Comparison of ENCODE assay signal across 8 cellular contexts in the genomic region with DNA sequence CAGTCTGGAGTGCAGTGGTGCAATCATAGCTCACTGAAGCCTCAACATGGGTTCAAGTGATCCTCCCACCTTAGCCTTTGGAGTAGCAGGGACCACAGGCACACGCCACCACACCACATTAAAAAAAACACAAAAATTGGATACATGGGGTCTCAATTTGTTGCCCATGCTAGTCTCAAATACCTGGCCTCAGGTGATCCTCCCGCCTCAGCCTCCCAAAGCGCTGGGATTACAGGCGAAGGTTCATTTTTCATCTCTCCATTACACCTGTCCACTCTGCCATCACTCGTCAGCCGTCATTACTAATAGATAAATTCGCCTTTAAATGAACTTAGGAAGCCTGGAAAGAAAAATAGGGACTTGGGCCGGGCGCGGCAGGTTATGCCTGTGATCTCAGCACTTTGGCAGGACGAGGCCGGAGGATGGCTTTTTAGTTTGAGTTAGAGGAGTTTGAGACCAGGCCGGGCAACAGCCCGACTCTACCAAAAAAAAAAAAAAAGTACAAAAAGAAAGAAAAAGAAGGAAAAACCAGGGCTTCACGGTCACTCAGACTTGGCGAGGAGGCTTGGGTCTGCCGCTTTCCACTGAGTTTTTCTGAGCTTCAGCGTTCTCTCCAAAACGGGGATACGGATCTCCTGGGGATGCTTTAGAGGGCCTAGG. TPM values are rescaled to one million over a fixed set of nuclear protein-coding genes. Genes with fewer than 3 reads are reported as not detected.
DNase-seq lines count a peak whose midpoint lies in the region; ATAC-seq and TF ChIP-seq lines count a peak whose summit lies in the region.

No MANE protein-coding gene starts in this region.

- CTCF ChIA-PET in AG04449 (lab: Yijun Ruan, JAX), result interaction anchor here (0.9 to 4.3 kb wide), 4 partner anchors 30 to 92 kb away, joined by 3 to 17 read pairs (median 4); no protein-coding TSS in a partner anchor

- POLR2A ChIA-PET in AG04449 (lab: Yijun Ruan, JAX), result interaction anchor here (0.6 to 2.3 kb wide), 6 partner anchors 9 to 90 kb away, joined by 3 to 23 read pairs (median 6); partner anchors contain the start of genes PLEKHG2, RPS16 and TIMM50

- no peak for DNase-seq in AG04449 (ENCODE audit: low read depth, low spot score)
- DNase-seq in breast epithelium (ENCODE audit: low spot score in 2 of 2), result no peak
- DNase-seq in right lobe of liver, result no peak
- DNase-seq in upper lobe of right lung, result no peak
- DNase-seq in NCI-H524 (lab: John Stamatoyannopoulos, UW), result no peak

- H3K4me3 ChIP-seq in AG04449 (ENCODE audit: low read depth, low read length) (peak overlapping the region; percentile 99), HUES64 (ENCODE audit: low read length) (peak overlapping the region; percentile 94), breast epithelium (peak overlapping the region; percentile 84 to 98 (median 88)), right lobe of liver (peak overlapping the region; percentile 76 to 98 (median 82)), upper lobe of right lung (peak overlapping the region; percentile 96)

- H3K9ac ChIP-seq in HUES64 (ENCODE audit: low read depth, low read length), result peak overlapping the region; percentile 96

- no peaks in the 10 kb centered on the region for H3K27me3 ChIP-seq in HUES64 (ENCODE audit: insufficient read depth, low read length)
- no peaks in the 10 kb centered on the region for H3K27me3 ChIP-seq in breast epithelium
- no peaks in the 10 kb centered on the region for H3K27me3 ChIP-seq in right lobe of liver
- no peaks in the 10 kb centered on the region for H3K27me3 ChIP-seq in upper lobe of right lung

- peak; percentile 4 to 23 (median 8) for ATAC-seq in right lobe of liver
- no peak for ATAC-seq in upper lobe of right lung
- no peak for ATAC-seq in GM21367 (IDR thresholded peaks at IDR 0.05; ENCODE audit: unreplicated experiment)
- ATAC-seq in HG02623 (IDR thresholded peaks at IDR 0.05; ENCODE audit: unreplicated experiment), result no peak

- TF ChIP-seq CTCF in AG04449 (IDR thresholded peaks at IDR 0.05; ENCODE audit: insufficient read depth, low read length, missing control alignments) (no peak), breast epithelium (IDR thresholded peaks at IDR 0.05) (no peak), right lobe of liver (IDR thresholded peaks at IDR 0.05) (no peak), upper lobe of right lung (IDR thresholded peaks at IDR 0.05) (no peak)

- H3K36me3 ChIP-seq in HUES64 (ENCODE audit: insufficient read depth, low read length) (peaks cover 17% of the 10 kb centered on the region), breast epithelium (no peaks in the 10 kb centered on the region), right lobe of liver (no peaks in the 10 kb centered on the region), upper lobe of right lung (no peaks in the 10 kb centered on the region)

- no peaks in the 10 kb centered on the region for H3K9me3 ChIP-seq in HUES64 (ENCODE audit: insufficient read depth, low read depth, low read length)
- H3K9me3 ChIP-seq in breast epithelium, result no peaks in the 10 kb centered on the region
- H3K9me3 ChIP-seq in right lobe of liver, result no peaks in the 10 kb centered on the region
- H3K9me3 ChIP-seq in upper lobe of right lung, result no peaks in the 10 kb centered on the region

- intact Hi-C loops in breast epithelium (cut with DNase I; ENCODE audit: low total_unique reads) (no loop called here), right lobe of liver (cut with DNase I) (no loop called here), upper lobe of right lung (cut with DNase I) (no loop called here)

- H3K4me1 ChIP-seq in HUES64 (ENCODE audit: insufficient read depth, low read length), result no peaks in the 10 kb centered on the region
- H3K4me1 ChIP-seq in breast epithelium, result peaks cover 10 to 22% of the 10 kb centered on the region in 2 donors
- peaks cover 0 to 30% (median 14%) of the 10 kb centered on the region in 4 donors for H3K4me1 ChIP-seq in right lobe of liver
- peaks cover 32% of the 10 kb centered on the region for H3K4me1 ChIP-seq in upper lobe of right lung

- 15% methylated on average over 19 of the region's 20 CpGs for WGBS in HUES64
- 2% methylated on average over 20 of the region's 20 CpGs for WGBS in right lobe of liver (ENCODE audit: insufficient coverage, low coverage, low lambda C conversion rate, missing lambda C conversion rate)

- H3K27ac ChIP-seq in HUES64 (ENCODE audit: low read depth, low read length) (peak overlapping the region; percentile 92), breast epithelium (peak overlapping the region; percentile 95 to 98), right lobe of liver (peak overlapping the region; percentile 72 to 86 (median 84)), upper lobe of right lung (peak overlapping the region; percentile 95)

- TF ChIP-seq POLR2A in breast epithelium (IDR thresholded peaks at IDR 0.05), result no peak
- no peak for TF ChIP-seq POLR2A in right lobe of liver (IDR thresholded peaks at IDR 0.05)

RNA-seq across cellular contexts. Expression of gene SUPT5H, which starts 0.7 kb away (rescaled TPM):
- 88.8 TPM for polyA plus RNA-seq in HUES64 (2013, experiment 1 of 2)
- polyA plus RNA-seq in HUES64 (2013, experiment 2 of 2), result 72.1 TPM
- total RNA-seq in breast epithelium (100 to 1,000 TPM in 2 of 3 donors, 10 to 100 TPM in 1; 74.3 to 115 (median 103) TPM), right lobe of liver (10 to 100 TPM; 42.3 to 60.8 (median 54.7) TPM), upper lobe of right lung (98.4 TPM)

RNA-seq across cellular contexts. Expression of gene RPS16, which starts 9.0 kb away (rescaled TPM):
- 2,127 TPM for polyA plus RNA-seq in HUES64 (2013, experiment 1 of 2)
- 2,103 TPM for polyA plus RNA-seq in HUES64 (2013, experiment 2 of 2)
- total RNA-seq in breast epithelium (1,000 to 10,000 TPM; 1,681 to 3,245 (median 1,756) TPM), right lobe of liver (100 to 1,000 TPM; 448 to 643 (median 568) TPM), upper lobe of right lung (1,446 TPM)

RNA-seq across cellular contexts. Expression of gene PLEKHG2, which starts 32.3 kb away (rescaled TPM):
- polyA plus RNA-seq in HUES64 (2013, experiment 1 of 2), result 39.8 TPM
- polyA plus RNA-seq in HUES64 (2013, experiment 2 of 2), result 46.8 TPM
- total RNA-seq in breast epithelium (10 to 100 TPM in 2 of 3 donors, 1 to 10 TPM in 1; 8.0 to 11.8 (median 10.2) TPM), right lobe of liver (10 to 100 TPM in 1 of 6 experiments, 1 to 10 TPM in 5; 1.6 to 15.0 (median 6.3) TPM), upper lobe of right lung (32.4 TPM)

RNA-seq across cellular contexts. Expression of gene TIMM50, which starts 35.9 kb away (rescaled TPM):
- 99.3 TPM for polyA plus RNA-seq in HUES64 (2013, experiment 1 of 2)
- polyA plus RNA-seq in HUES64 (2013, experiment 2 of 2), result 96.2 TPM
- total RNA-seq in breast epithelium, result 10 to 100 TPM; 39.4 to 45.6 (median 41.1) TPM
- 10 to 100 TPM; 28.1 to 48.1 (median 31.3) TPM for total RNA-seq in right lobe of liver
- 43.9 TPM for total RNA-seq in upper lobe of right lung

RNA-seq across cellular contexts. Expression of gene ZFP36, which starts 38.1 kb away (rescaled TPM):
- 4.4 TPM for polyA plus RNA-seq in HUES64 (2013, experiment 1 of 2)
- 4.9 TPM for polyA plus RNA-seq in HUES64 (2013, experiment 2 of 2)
- total RNA-seq in breast epithelium (100 to 1,000 TPM in 2 of 3 donors, 10 to 100 TPM in 1; 91.7 to 299 (median 143) TPM), right lobe of liver (100 to 1,000 TPM in 3 of 6 experiments, 10 to 100 TPM in 3; 28.3 to 156 (median 91.7) TPM), upper lobe of right lung (224 TPM)

Comparison
In these comparisons a context has a peak if more than half of its experiments do, and no peak if none do; other contexts are left out.
1. ATAC-seq: peak in right lobe of liver (4 of 4); none in upper lobe of right lung (single experiment), GM21367 (single experiment) and HG02623 (single experiment).
2. Peak in every context shown above with its lines, with median percentiles within 50 percentile points of each other: H3K4me3 ChIP-seq and H3K27ac ChIP-seq.